In genomic region chr17:40304464-40304863, GRCh38 we compare ENCODE assay signal across 11 cellular contexts. TPM values are rescaled to one million over a fixed set of nuclear protein-coding genes. Genes with fewer than 3 reads are reported as not detected.
DNase-seq lines count a peak whose midpoint lies in the region; ATAC-seq, FAIRE-seq and TF ChIP-seq lines count a peak whose summit lies in the region.
"Had no signal": no experiment of that assay in that cellular context is flagged by ENCODE, and none has a peak within 500 bp of the region (broad histone marks: within the 10 kb centered on the region; RNA-seq: fewer than 3 reads in every experiment).

No MANE protein-coding gene starts in this region.

- CTCF ChIA-PET in A549 (lab: Yijun Ruan, JAX): interaction anchor here (0.6 to 50.4 kb wide), 16 partner anchors 2 to 291 kb away, joined by 3 to 2395 read pairs (median 8); partner anchors contain the start of genes CDC6, GJD3, RARA and WIPF2

- no peak overlapping the region for H3K4me2 ChIP-seq in A549
- H3K4me2 ChIP-seq in KMS-11: peak overlapping the region; percentile 46; the same call in 1 of the 2 replicates

- no peak overlapping the region for H2AFZ ChIP-seq in KMS-11 (ENCODE audit: low read depth)

- no peak for TF ChIP-seq CTCF in A549 (IDR thresholded peaks at IDR 0.05)
- TF ChIP-seq CTCF in KMS-11 (conservative IDR thresholded peaks at IDR 0.05; ENCODE audit: low read depth, low read length): no peak
- TF ChIP-seq CTCF in colonic mucosa (IDR thresholded peaks at IDR 0.05): no peak
- no peak for TF ChIP-seq CTCF in neutrophil (IDR thresholded peaks at IDR 0.05)
- no peak for TF ChIP-seq CTCF in endothelial cell (IDR thresholded peaks at IDR 0.05; ENCODE audit: unreplicated experiment)

- H3K27me3 Mint-ChIP-seq in endothelial cell (ENCODE audit: unreplicated experiment): no peaks in the 10 kb centered on the region

- no peaks in the 10 kb centered on the region for H3K9me3 ChIP-seq in A549
- H3K9me3 ChIP-seq in colonic mucosa: no peaks in the 10 kb centered on the region
- H3K9me3 ChIP-seq in neutrophil: no peaks in the 10 kb centered on the region

- TF ChIP-seq RAD21 in A549 (conservative IDR thresholded peaks at IDR 0.05 in 1 of 2, IDR thresholded peaks at IDR 0.05 in 1 of 2): no peak

- no peak for TF ChIP-seq POLR2A in A549 (IDR thresholded peaks at IDR 0.05; ENCODE audit: low read length)

- no peaks in the 10 kb centered on the region for H3K27me3 ChIP-seq in KMS-11 (ENCODE audit: insufficient read depth, low read depth)
- no peaks in the 10 kb centered on the region for H3K27me3 ChIP-seq in colonic mucosa
- H3K27me3 ChIP-seq in neutrophil: no peaks in the 10 kb centered on the region

- no peak for TF ChIP-seq EP300 in A549 (IDR thresholded peaks at IDR 0.05)

- H3K4me3 Mint-ChIP-seq in endothelial cell (ENCODE audit: unreplicated experiment): no peak overlapping the region

- intact Hi-C loops in colonic mucosa (cut with DNase I): no loop called here

- H3K27ac Mint-ChIP-seq in endothelial cell (ENCODE audit: unreplicated experiment): no peak overlapping the region

- FAIRE-seq in A549 (lab: Jason Lieb, UNC) (no peak), frontal cortex (lab: Jason Lieb, UNC) (no peak)
- FAIRE-seq: H1 had no signal

- H3K36me3 ChIP-seq in KMS-11 (ENCODE audit: insufficient read depth) (peaks cover 9% of the 10 kb centered on the region; the same call in 1 of the 2 replicates), colonic mucosa (no peaks in the 10 kb centered on the region), neutrophil (no peaks in the 10 kb centered on the region)

- H3K4me1 ChIP-seq in A549 (peaks cover 47% of the 10 kb centered on the region), KMS-11 (ENCODE audit: low read depth, poor library complexity, severe bottlenecking) (peaks cover 77% of the 10 kb centered on the region), colonic mucosa (peaks cover 13% of the 10 kb centered on the region), neutrophil (ENCODE audit: control insufficient read depth in 1 of 2, insufficient read depth in 1 of 2, low read depth in 1 of 2, low read length in 1 of 2) (peaks cover 36 to 37% of the 10 kb centered on the region in 2 experiments)

- WGBS in A549 (ENCODE audit: missing lambda C conversion rate): 85% methylated on average over 5 of the region's 5 CpGs

- no peak for ATAC-seq in A549
- ATAC-seq in GM21723 (IDR thresholded peaks at IDR 0.05; ENCODE audit: unreplicated experiment): no peak

- no peaks in the 10 kb centered on the region for H4K20me1 ChIP-seq in KMS-11 (ENCODE audit: insufficient read depth)

- no peak overlapping the region for H3K4me3 ChIP-seq in A549
- H3K4me3 ChIP-seq in KMS-11 (IDR thresholded peaks at IDR 0.05; ENCODE audit: insufficient read depth, low read depth, low read length): no peak overlapping the region
- no peak overlapping the region for H3K4me3 ChIP-seq in colonic mucosa
- no peak overlapping the region for H3K4me3 ChIP-seq in neutrophil (ENCODE audit: low read depth in 1 of 2, low read length in 1 of 2)

- no peaks in the 10 kb centered on the region for H3K36me3 Mint-ChIP-seq in endothelial cell (ENCODE audit: low read depth, unreplicated experiment)

- DNase-seq in A549 (ENCODE audit: low read depth in 1 of 2, low spot score in 1 of 2) (no peak), colonic mucosa (no peak), frontal cortex (ENCODE audit: low spot score in 2 of 2) (no peak), endothelial cell (ENCODE audit: low spot score) (no peak), H4 (ENCODE audit: low spot score) (no peak)
- DNase-seq: Kasumi-1 had no signal

- H3K4me1 Mint-ChIP-seq in endothelial cell (ENCODE audit: unreplicated experiment): peaks cover 6% of the 10 kb centered on the region

- H3K9me3 Mint-ChIP-seq in endothelial cell (ENCODE audit: unreplicated experiment): no peaks in the 10 kb centered on the region

- H3K27ac ChIP-seq in A549 (peak overlapping the region; percentile 0 to 47; a peak in 3 of 6 replicates), KMS-11 (peak overlapping the region; percentile 27), colonic mucosa (peak overlapping the region; percentile 26), neutrophil (peak overlapping the region; percentile 39)
- H3K27ac ChIP-seq: VCaP had no signal

- H3K9ac ChIP-seq in KMS-11: no peak overlapping the region
- H3K9ac ChIP-seq in colonic mucosa (ENCODE audit: low read depth in 2 of 2, low read length in 2 of 2): peak overlapping the region in 1 of 2 donors; percentile 3

- POLR2A ChIA-PET in A549 (lab: Yijun Ruan, JAX): interaction anchor here (1.5 to 2.9 kb wide), 2 partner anchors 47 to 51 kb away, joined by 5 to 13 read pairs; no protein-coding TSS in a partner anchor

- H3K79me2 ChIP-seq in KMS-11 (ENCODE audit: insufficient read depth, low read depth): peaks cover 7% of the 10 kb centered on the region; the same call in 1 of the 2 replicates

TF ChIP-seq in A549, 52 proteins besides CTCF, POLR2A, EP300 and RAD21:
- TF ChIP-seq CEBPB (IDR thresholded peaks at IDR 0.05) (no peak), SREBF2 (IDR thresholded peaks at IDR 0.05) (no peak), JUNB (IDR thresholded peaks at IDR 0.05) (no peak), RFX5 (IDR thresholded peaks at IDR 0.05) (no peak), SMC3 (IDR thresholded peaks at IDR 0.05) (no peak), CHD4 (IDR thresholded peaks at IDR 0.05; ENCODE audit: borderline replicate concordance) (no peak), ZFP36 (IDR thresholded peaks at IDR 0.05; ENCODE audit: borderline replicate concordance, partially characterized antibody) (no peak), CHD2 (IDR thresholded peaks at IDR 0.05; ENCODE audit: low read length, partially characterized antibody) (no peak), RCOR1 (IDR thresholded peaks at IDR 0.05; ENCODE audit: low read depth, low read length) (no peak), NPAS2 (CRISPR knock-in tag; IDR thresholded peaks at IDR 0.05; ENCODE audit: borderline replicate concordance) (no peak), USF2 (IDR thresholded peaks at IDR 0.05) (no peak), ESRRA (IDR thresholded peaks at IDR 0.05; ENCODE audit: borderline replicate concordance, low read length) (no peak), RNF2 (IDR thresholded peaks at IDR 0.05; ENCODE audit: borderline replicate concordance, low read depth) (no peak), ELK1 (IDR thresholded peaks at IDR 0.05; ENCODE audit: low read depth, low read length) (no peak), BHLHE40 (IDR thresholded peaks at IDR 0.05; ENCODE audit: low read depth, low read length) (no peak), MAX (IDR thresholded peaks at IDR 0.05) (no peak)

RNA-seq across cellular contexts. Expression of gene RARA, which starts 4.5 kb away (rescaled TPM):
- polyA plus RNA-seq in A549 (2011; rRNA removed): 8.6 and 9.9 TPM in 2 replicates
- polyA plus RNA-seq in A549 (2012; cell fraction: cytosol; rRNA removed): 6.5 and 11.0 TPM in 2 replicates
- polyA plus RNA-seq in A549 (2012; cell fraction: nucleus; rRNA removed): 17.6 and 21.1 TPM in 2 replicates
- polyA plus RNA-seq in A549 (2017; fragmentation: RNase III; extraction: RNeasy Plus Mini Kit Qiagen cat#74134 plus additional on column Dnase treatment): 17.2 to 18.5 TPM (median 17.9 TPM) in 3 replicates
- 11.6 and 12.9 TPM in 2 replicates for polyA minus RNA-seq in A549 (2011; rRNA and poly(A)+ RNA removed)
- total RNA-seq in colonic mucosa: 10 to 100 TPM; 25.6 to 46.7 TPM
- 4.9 TPM for total RNA-seq in frontal cortex
- 42.8 TPM for total RNA-seq in endothelial cell (ENCODE audit: unreplicated experiment)
- total RNA-seq in H4 (2014; rRNA removed; shearing (Covaris generic)): 17.7 and 19.7 TPM in 2 replicates

RNA-seq across cellular contexts. Expression of gene CDC6, which starts 16.8 kb away (rescaled TPM):
- polyA plus RNA-seq in A549 (2011; rRNA removed) (71.4 and 79.5 TPM in 2 replicates), A549 (2017; fragmentation: RNase III; extraction: RNeasy Plus Mini Kit Qiagen cat#74134 plus additional on column Dnase treatment) (66.6 to 67.5 TPM (median 67.0 TPM) in 3 replicates)
- polyA plus RNA-seq in A549 (2012; cell fraction: cytosol; rRNA removed): 41.7 and 44.4 TPM in 2 replicates
- polyA plus RNA-seq in A549 (2012; cell fraction: nucleus; rRNA removed): 29.8 and 45.7 TPM in 2 replicates
- 27.0 and 28.3 TPM in 2 replicates for polyA minus RNA-seq in A549 (2011; rRNA and poly(A)+ RNA removed)
- total RNA-seq in colonic mucosa (10 to 100 TPM in 1 of 2 donors, 1 to 10 TPM in 1; 8.5 to 40.8 TPM), frontal cortex (2.4 TPM), endothelial cell (ENCODE audit: unreplicated experiment) (18.2 TPM)
- 48.0 and 62.5 TPM in 2 replicates for total RNA-seq in H4 (2014; rRNA removed; shearing (Covaris generic))
